37 cellular contexts compared by ENCODE assay signal in genomic region chr1:77571642-77572041, GRCh38.
"Had no signal": no experiment of that assay in that cellular context is flagged by ENCODE, and none has a peak within 500 bp of the region (broad histone marks: within the 10 kb centered on the region; RNA-seq: fewer than 3 reads in every experiment).

No MANE protein-coding gene starts in this region.

- H3K27me3 Mint-ChIP-seq: activated B cell treated with CpG ODN at 0.5 μM for 24 hours; activated CD4-positive, alpha-beta memory T cell treated with anti-CD3 and anti-CD28 coated beads for 36 hours; activated naive CD4-positive, alpha-beta T cell treated with anti-CD3 and anti-CD28 coated beads, Interleukin-2, amount 10 ng/mL, durations not matched to agents 7 days and 5 days; activated naive CD8-positive, alpha-beta T cell treated with anti-CD3 and anti-CD28 coated beads for 36 hours; brain had no signal

- H3K4me3 Mint-ChIP-seq: activated B cell treated with CpG ODN at 0.5 μM for 24 hours; activated CD4-positive, alpha-beta memory T cell treated with anti-CD3 and anti-CD28 coated beads for 36 hours; activated naive CD4-positive, alpha-beta T cell treated with anti-CD3 and anti-CD28 coated beads, Interleukin-2, amount 10 ng/mL, durations not matched to agents 7 days and 5 days; activated naive CD8-positive, alpha-beta T cell treated with anti-CD3 and anti-CD28 coated beads for 36 hours; activated T-cell treated with anti-CD3 and anti-CD28 coated beads, Interleukin-2, amount 50 U/mL, for 4 hours; activated T-helper 1 cell treated with anti-CD3 and anti-CD28 coated beads, Interleukin-12 subunit alpha, Interleukin-12 subunit beta, Interleukin-2, Interleukin-4 antibody, amounts not matched to agents 30 ng/mL and 10 ng/mL and 1 ng/mL, durations not matched to agents 14 hours and 24 hours and 36 hours; brain had no signal

- H3K9me3 ChIP-seq: Peyer's patch had no signal

- DNase-seq: activated B cell treated with CpG ODN at 0.5 μM for 24 hours; activated CD4-positive, alpha-beta memory T cell treated with anti-CD3 and anti-CD28 coated beads for 36 hours; activated CD4-positive, alpha-beta T cell treated with anti-CD3 and anti-CD28 coated beads for 4 hours; activated CD4-positive, alpha-beta T cell treated with anti-CD3 and anti-CD28 coated beads, Interleukin-2, amount 50 U/mL, for 1 hour; activated CD4-positive, CD25-positive, alpha-beta regulatory T cell treated with anti-CD3 and anti-CD28 coated beads, Interleukin-2, amount 50 U/mL, for 72 hours; activated CD8-positive, alpha-beta memory T cell treated with anti-CD3 and anti-CD28 coated beads, Interleukin-2, amount 50 U/mL, for 4 hours; activated gamma-delta T cell treated with Interleukin-2 at 50 U/mL for 16 hours; activated naive CD4-positive, alpha-beta T cell treated with anti-CD3 and anti-CD28 coated beads, Interleukin-2, amount 10 ng/mL, durations not matched to agents 7 days and 5 days; activated naive CD8-positive, alpha-beta T cell treated with anti-CD3 and anti-CD28 coated beads for 36 hours; activated T-cell treated with anti-CD3 and anti-CD28 coated beads for 4 hours; activated T-cell treated with anti-CD3 and anti-CD28 coated beads, Interleukin-2, amount 50 U/mL, for 4 hours; anterior cingulate cortex; central memory CD4-positive, alpha-beta T cell; Kasumi-1; KG1; MM.1S; NCI-H1048; NCI-H1436 treated with DMSO at 0.1 percent for 48 hours; NCI-H1694 treated with DMSO at 0.1 percent for 48 hours; NCI-H2029; NCI-H510A; NCI-H526; NCI-H748 treated with DMSO at 0.1 percent for 48 hours; NK-92 treated with Interleukin-12 subunit alpha and Interleukin-12 subunit beta, amount 100 ng/mL, for 24 hours; PC-3; Peyer's patch; RPMI8226; SIG-M5; SW 1271; T-helper 1 cell; T-helper 2 cell; T-helper 9 cell had no signal

- H3K4me3 ChIP-seq: Peyer's patch had no signal

- H3K27ac Mint-ChIP-seq: activated B cell treated with CpG ODN at 0.5 μM for 24 hours; activated CD4-positive, alpha-beta memory T cell treated with anti-CD3 and anti-CD28 coated beads for 36 hours; activated naive CD4-positive, alpha-beta T cell treated with anti-CD3 and anti-CD28 coated beads, Interleukin-2, amount 10 ng/mL, durations not matched to agents 7 days and 5 days; activated naive CD8-positive, alpha-beta T cell treated with anti-CD3 and anti-CD28 coated beads for 36 hours; activated T-helper 1 cell treated with anti-CD3 and anti-CD28 coated beads, Interleukin-12 subunit alpha, Interleukin-12 subunit beta, Interleukin-2, Interleukin-4 antibody, amounts not matched to agents 30 ng/mL and 10 ng/mL and 1 ng/mL, durations not matched to agents 14 hours and 24 hours and 36 hours; brain had no signal

- H3K4me1 Mint-ChIP-seq: activated B cell treated with CpG ODN at 0.5 μM for 24 hours; activated naive CD4-positive, alpha-beta T cell treated with anti-CD3 and anti-CD28 coated beads, Interleukin-2, amount 10 ng/mL, durations not matched to agents 7 days and 5 days; brain had no signal

- ATAC-seq: activated T-cell treated with anti-CD3 and anti-CD28 coated beads, Interleukin-2, amount 50 U/mL, for 4 hours; PC-3; Right ventricle myocardium inferior; SK-N-SH treated with all-trans-retinoic acid at 6 μM for 48 hours had no signal

- H3K4me1 ChIP-seq: Peyer's patch had no signal

- H3K9me3 Mint-ChIP-seq: activated B cell treated with CpG ODN at 0.5 μM for 24 hours; activated CD4-positive, alpha-beta memory T cell treated with anti-CD3 and anti-CD28 coated beads for 36 hours; activated naive CD4-positive, alpha-beta T cell treated with anti-CD3 and anti-CD28 coated beads, Interleukin-2, amount 10 ng/mL, durations not matched to agents 7 days and 5 days; activated naive CD8-positive, alpha-beta T cell treated with anti-CD3 and anti-CD28 coated beads for 36 hours; activated T-cell treated with anti-CD3 and anti-CD28 coated beads, Interleukin-2, amount 50 U/mL, for 4 hours; activated T-helper 1 cell treated with anti-CD3 and anti-CD28 coated beads, Interleukin-12 subunit alpha, Interleukin-12 subunit beta, Interleukin-2, Interleukin-4 antibody, amounts not matched to agents 30 ng/mL and 10 ng/mL and 1 ng/mL, durations not matched to agents 14 hours and 24 hours and 36 hours; brain had no signal

- H3K27me3 ChIP-seq: Peyer's patch had no signal

- H3K27ac ChIP-seq: Peyer's patch, VCaP had no signal
